In genomic region chr20:32718749-32719348, GRCh38 we compare ENCODE assay signal across 16 cellular contexts. TPM values are rescaled to one million over a fixed set of nuclear protein-coding genes. Genes with fewer than 3 reads are reported as not detected.
DNase-seq lines count a peak whose midpoint lies in the region; ATAC-seq and TF ChIP-seq lines count a peak whose summit lies in the region.
"Had no signal": no experiment of that assay in that cellular context is flagged by ENCODE, and none has a peak within 500 bp of the region (broad histone marks: within the 10 kb centered on the region; RNA-seq: fewer than 3 reads in every experiment).

No MANE protein-coding gene starts in this region.

- H3K36me3 ChIP-seq in CD4-positive, alpha-beta memory T cell (ENCODE audit: insufficient read depth, low read length) = peaks cover 9% of the 10 kb centered on the region

- no peaks in the 10 kb centered on the region for H3K9me3 ChIP-seq in CD4-positive, alpha-beta memory T cell (ENCODE audit: control insufficient read depth in 1 of 2, low read length in 2 of 2)
- H3K9me3 ChIP-seq: BLaER1 had no signal

- H3K36me3 Mint-ChIP-seq in activated CD8-positive, alpha-beta T cell treated with anti-CD3 and anti-CD28 coated beads, Interleukin-2, amount 10 ng/mL, durations not matched to agents 7 days and 5 days (ENCODE audit: low read depth) = peaks cover 20% of the 10 kb centered on the region
- peaks cover 13% of the 10 kb centered on the region for H3K36me3 Mint-ChIP-seq in activated CD8-positive, alpha-beta T cell treated with anti-CD3 and anti-CD28 coated beads for 36 hours (ENCODE audit: low read depth)
- H3K36me3 Mint-ChIP-seq in activated T-helper 1 cell treated with anti-CD3 and anti-CD28 coated beads, Interleukin-12 subunit alpha, Interleukin-12 subunit beta, Interleukin-2, Interleukin-4 antibody, amounts not matched to agents 30 ng/mL and 10 ng/mL and 1 ng/mL, durations not matched to agents 14 hours and 24 hours and 36 hours (ENCODE audit: low read depth) = peaks cover 17% of the 10 kb centered on the region
- H3K36me3 Mint-ChIP-seq in CD4-positive, alpha-beta memory T cell = peaks cover 23 to 25% of the 10 kb centered on the region in 2 donors

- H3K4me3 ChIP-seq in CD4-positive, alpha-beta memory T cell (ENCODE audit: low read length in 2 of 2) = no peak overlapping the region
- H3K4me3 ChIP-seq: BLaER1 had no signal

- CTCF ChIA-PET in activated CD8-positive, alpha-beta T cell treated with anti-CD3 and anti-CD28 coated beads, Interleukin-2, amount 10 ng/mL, durations not matched to agents 7 days and 5 days (lab: Charles Lee) = no interaction called here
- CTCF ChIA-PET in activated CD8-positive, alpha-beta T cell treated with anti-CD3 and anti-CD28 coated beads for 36 hours (lab: Charles Lee) = interaction anchor here (1.1 to 1.9 kb wide), 3 partner anchors 16 to 59 kb away, joined by 3 to 4 read pairs (median 4); partner anchors contain the start of gene C20orf203
- CTCF ChIA-PET in CD4-positive, alpha-beta memory T cell (lab: Charles Lee; ENCODE audit: partially characterized antibody) = interaction anchor here (1.0 kb wide), 1 partner anchor 59 kb away, joined by 3 read pairs; no protein-coding TSS in a partner anchor

- H3K9me3 Mint-ChIP-seq in activated CD8-positive, alpha-beta T cell treated with anti-CD3 and anti-CD28 coated beads, Interleukin-2, amount 10 ng/mL, durations not matched to agents 7 days and 5 days (ENCODE audit: insufficient read depth) = no peaks in the 10 kb centered on the region
- H3K9me3 Mint-ChIP-seq in activated CD8-positive, alpha-beta T cell treated with anti-CD3 and anti-CD28 coated beads for 36 hours = no peaks in the 10 kb centered on the region
- no peaks in the 10 kb centered on the region for H3K9me3 Mint-ChIP-seq in activated T-helper 1 cell treated with anti-CD3 and anti-CD28 coated beads, Interleukin-12 subunit alpha, Interleukin-12 subunit beta, Interleukin-2, Interleukin-4 antibody, amounts not matched to agents 30 ng/mL and 10 ng/mL and 1 ng/mL, durations not matched to agents 14 hours and 24 hours and 36 hours
- no peaks in the 10 kb centered on the region for H3K9me3 Mint-ChIP-seq in CD4-positive, alpha-beta memory T cell

- POLR2A ChIA-PET in activated CD8-positive, alpha-beta T cell treated with anti-CD3 and anti-CD28 coated beads, Interleukin-2, amount 10 ng/mL, durations not matched to agents 7 days and 5 days (lab: Charles Lee) = no interaction called here
- POLR2A ChIA-PET in activated CD8-positive, alpha-beta T cell treated with anti-CD3 and anti-CD28 coated beads for 36 hours (lab: Charles Lee) = no interaction called here
- POLR2A ChIA-PET in CD4-positive, alpha-beta memory T cell (lab: Charles Lee; ENCODE audit: partially characterized antibody) = no interaction called here

- intact Hi-C loops in activated CD8-positive, alpha-beta T cell treated with anti-CD3 and anti-CD28 coated beads for 36 hours (cut with micrococcal nuclease) = no loop called here
- intact Hi-C loops in activated T-helper 1 cell treated with anti-CD3 and anti-CD28 coated beads, Interleukin-12 subunit alpha, Interleukin-12 subunit beta, Interleukin-2, Interleukin-4 antibody, amounts not matched to agents 30 ng/mL and 10 ng/mL and 1 ng/mL, durations not matched to agents 14 hours and 24 hours and 36 hours (cut with micrococcal nuclease) = no loop called here
- intact Hi-C loops in CD4-positive, alpha-beta memory T cell (cut with micrococcal nuclease) = no loop called here

- H3K27me3 ChIP-seq in foreskin keratinocyte = no peaks in the 10 kb centered on the region
- H3K27me3 ChIP-seq in CD4-positive, alpha-beta memory T cell (ENCODE audit: insufficient read depth, low read length) = no peaks in the 10 kb centered on the region
- H3K27me3 ChIP-seq: BLaER1 had no signal

- H3K27ac Mint-ChIP-seq in activated CD8-positive, alpha-beta T cell treated with anti-CD3 and anti-CD28 coated beads, Interleukin-2, amount 10 ng/mL, durations not matched to agents 7 days and 5 days = peak overlapping the region; percentile 4
- no peak overlapping the region for H3K27ac Mint-ChIP-seq in activated CD8-positive, alpha-beta T cell treated with anti-CD3 and anti-CD28 coated beads for 36 hours
- peak overlapping the region; percentile 5 for H3K27ac Mint-ChIP-seq in activated T-helper 1 cell treated with anti-CD3 and anti-CD28 coated beads, Interleukin-12 subunit alpha, Interleukin-12 subunit beta, Interleukin-2, Interleukin-4 antibody, amounts not matched to agents 30 ng/mL and 10 ng/mL and 1 ng/mL, durations not matched to agents 14 hours and 24 hours and 36 hours
- peak overlapping the region in 3 of 7 donors; percentile 60 to 81 (median 76) for H3K27ac Mint-ChIP-seq in CD4-positive, alpha-beta memory T cell

- no peak for TF ChIP-seq CTCF in activated CD8-positive, alpha-beta T cell treated with anti-CD3 and anti-CD28 coated beads for 36 hours (IDR thresholded peaks at IDR 0.05)
- no peak for TF ChIP-seq CTCF in foreskin keratinocyte (conservative IDR thresholded peaks at IDR 0.05)

- no peaks in the 10 kb centered on the region for H3K27me3 Mint-ChIP-seq in activated CD8-positive, alpha-beta T cell treated with anti-CD3 and anti-CD28 coated beads, Interleukin-2, amount 10 ng/mL, durations not matched to agents 7 days and 5 days (ENCODE audit: low read depth)
- H3K27me3 Mint-ChIP-seq in activated CD8-positive, alpha-beta T cell treated with anti-CD3 and anti-CD28 coated beads for 36 hours = no peaks in the 10 kb centered on the region
- no peaks in the 10 kb centered on the region for H3K27me3 Mint-ChIP-seq in activated T-helper 1 cell treated with anti-CD3 and anti-CD28 coated beads, Interleukin-12 subunit alpha, Interleukin-12 subunit beta, Interleukin-2, Interleukin-4 antibody, amounts not matched to agents 30 ng/mL and 10 ng/mL and 1 ng/mL, durations not matched to agents 14 hours and 24 hours and 36 hours (ENCODE audit: insufficient read depth)
- H3K27me3 Mint-ChIP-seq in CD4-positive, alpha-beta memory T cell = no peaks in the 10 kb centered on the region

- no peak overlapping the region for H3K4me3 Mint-ChIP-seq in activated CD8-positive, alpha-beta T cell treated with anti-CD3 and anti-CD28 coated beads, Interleukin-2, amount 10 ng/mL, durations not matched to agents 7 days and 5 days
- no peak overlapping the region for H3K4me3 Mint-ChIP-seq in activated CD8-positive, alpha-beta T cell treated with anti-CD3 and anti-CD28 coated beads for 36 hours
- H3K4me3 Mint-ChIP-seq in activated T-helper 1 cell treated with anti-CD3 and anti-CD28 coated beads, Interleukin-12 subunit alpha, Interleukin-12 subunit beta, Interleukin-2, Interleukin-4 antibody, amounts not matched to agents 30 ng/mL and 10 ng/mL and 1 ng/mL, durations not matched to agents 14 hours and 24 hours and 36 hours = no peak overlapping the region
- H3K4me3 Mint-ChIP-seq in CD4-positive, alpha-beta memory T cell = peak overlapping the region in 1 of 8 donors; percentile 43

- no peak for ATAC-seq in activated CD8-positive, alpha-beta T cell treated with anti-CD3 and anti-CD28 coated beads, Interleukin-2, amount 10 ng/mL, durations not matched to agents 7 days and 5 days
- ATAC-seq in activated CD8-positive, alpha-beta T cell treated with anti-CD3 and anti-CD28 coated beads for 36 hours = no peak
- no peak for ATAC-seq in HG03442 (IDR thresholded peaks at IDR 0.05; ENCODE audit: unreplicated experiment)
- no peak for ATAC-seq in foreskin keratinocyte

- no peaks in the 10 kb centered on the region for H3K4me1 ChIP-seq in foreskin keratinocyte
- no peaks in the 10 kb centered on the region for H3K4me1 ChIP-seq in CD4-positive, alpha-beta memory T cell (ENCODE audit: insufficient read depth, low read length)
- H3K4me1 ChIP-seq: BLaER1 had no signal

- DNase-seq in activated CD8-positive, alpha-beta T cell treated with anti-CD3 and anti-CD28 coated beads, Interleukin-2, amount 10 ng/mL, durations not matched to agents 7 days and 5 days = no peak
- no peak for DNase-seq in activated CD8-positive, alpha-beta T cell treated with anti-CD3 and anti-CD28 coated beads for 36 hours
- no peak for DNase-seq in activated T-helper 1 cell treated with anti-CD3 and anti-CD28 coated beads, Interleukin-12 subunit alpha, Interleukin-12 subunit beta, Interleukin-2, Interleukin-4 antibody, amounts not matched to agents 30 ng/mL and 10 ng/mL and 1 ng/mL, durations not matched to agents 14 hours and 24 hours and 36 hours (ENCODE audit: low spot score)
- DNase-seq in islet precursor cell (peak; percentile 57), foreskin keratinocyte (no peak)
- no peak for DNase-seq in CD4-positive, alpha-beta memory T cell
- DNase-seq: DMS 273 treated with DMSO at 0.1 percent for 48 hours, HCEC 1CT, NCI-H1417, NCI-H187 treated with DMSO at 0.1 percent for 48 hours, NCI-H446, NCI-H69, SHP77 treated with DMSO at 0.1 percent for 48 hours had no signal

- H3K4me1 Mint-ChIP-seq in activated CD8-positive, alpha-beta T cell treated with anti-CD3 and anti-CD28 coated beads, Interleukin-2, amount 10 ng/mL, durations not matched to agents 7 days and 5 days (ENCODE audit: low read depth) = no peaks in the 10 kb centered on the region
- H3K4me1 Mint-ChIP-seq in activated CD8-positive, alpha-beta T cell treated with anti-CD3 and anti-CD28 coated beads for 36 hours (ENCODE audit: low read depth) = no peaks in the 10 kb centered on the region
- no peaks in the 10 kb centered on the region for H3K4me1 Mint-ChIP-seq in activated T-helper 1 cell treated with anti-CD3 and anti-CD28 coated beads, Interleukin-12 subunit alpha, Interleukin-12 subunit beta, Interleukin-2, Interleukin-4 antibody, amounts not matched to agents 30 ng/mL and 10 ng/mL and 1 ng/mL, durations not matched to agents 14 hours and 24 hours and 36 hours (ENCODE audit: low read depth)
- peaks cover 0 to 10% (median 0%) of the 10 kb centered on the region in 4 donors for H3K4me1 Mint-ChIP-seq in CD4-positive, alpha-beta memory T cell

- no peak overlapping the region for H3K27ac ChIP-seq in foreskin keratinocyte
- no peak overlapping the region for H3K27ac ChIP-seq in CD4-positive, alpha-beta memory T cell (ENCODE audit: low read depth, low read length)
- H3K27ac ChIP-seq: BLaER1 had no signal

RNA-seq across cellular contexts. Expression of gene COMMD7, which starts 24.4 kb away (rescaled TPM):
- 10 to 100 TPM; 65.5 to 68.4 TPM for total RNA-seq in activated CD8-positive, alpha-beta T cell treated with anti-CD3 and anti-CD28 coated beads, Interleukin-2, amount 10 ng/mL, durations not matched to agents 7 days and 5 days
- total RNA-seq in activated CD8-positive, alpha-beta T cell treated with anti-CD3 and anti-CD28 coated beads for 36 hours = 10 to 100 TPM; 30.7 to 34.0 TPM
- total RNA-seq in activated T-helper 1 cell treated with anti-CD3 and anti-CD28 coated beads, Interleukin-12 subunit alpha, Interleukin-12 subunit beta, Interleukin-2, Interleukin-4 antibody, amounts not matched to agents 30 ng/mL and 10 ng/mL and 1 ng/mL, durations not matched to agents 14 hours and 24 hours and 36 hours = 41.3 and 43.0 TPM in 2 replicates
- total RNA-seq in foreskin keratinocyte = 34.7 and 39.9 TPM in 2 replicates
- polyA plus RNA-seq in foreskin keratinocyte = 44.1 and 49.7 TPM in 2 replicates
- 10 to 100 TPM; 29.6 to 29.7 TPM for total RNA-seq in CD4-positive, alpha-beta memory T cell
- 100 to 1,000 TPM; 105 to 154 TPM for polyA plus RNA-seq in CD4-positive, alpha-beta memory T cell

RNA-seq across cellular contexts. Expression of gene DNMT3B, which starts 43.3 kb away (rescaled TPM):
- total RNA-seq in activated CD8-positive, alpha-beta T cell treated with anti-CD3 and anti-CD28 coated beads, Interleukin-2, amount 10 ng/mL, durations not matched to agents 7 days and 5 days = 10 to 100 TPM in 1 of 2 experiments, 1 to 10 TPM in 1; 9.0 to 10.0 TPM
- 1 to 10 TPM; 2.9 TPM for total RNA-seq in activated CD8-positive, alpha-beta T cell treated with anti-CD3 and anti-CD28 coated beads for 36 hours
- total RNA-seq in activated T-helper 1 cell treated with anti-CD3 and anti-CD28 coated beads, Interleukin-12 subunit alpha, Interleukin-12 subunit beta, Interleukin-2, Interleukin-4 antibody, amounts not matched to agents 30 ng/mL and 10 ng/mL and 1 ng/mL, durations not matched to agents 14 hours and 24 hours and 36 hours = 0.75 and 0.93 TPM in 2 replicates
- 2.6 and 2.7 TPM in 2 replicates for total RNA-seq in foreskin keratinocyte
- polyA plus RNA-seq in foreskin keratinocyte = 0.79 and 1.1 TPM in 2 replicates
- total RNA-seq in CD4-positive, alpha-beta memory T cell = under 1 TPM; 0.38 to 0.47 TPM
- under 1 TPM in 1 of 2 donors, not detected in 1; 0.16 TPM for polyA plus RNA-seq in CD4-positive, alpha-beta memory T cell

RNA-seq across cellular contexts. Expression of gene C20orf203, which starts 45.1 kb away (rescaled TPM):
- under 1 TPM; 0.16 to 0.21 TPM for total RNA-seq in activated CD8-positive, alpha-beta T cell treated with anti-CD3 and anti-CD28 coated beads, Interleukin-2, amount 10 ng/mL, durations not matched to agents 7 days and 5 days
- under 1 TPM; 0.16 to 0.47 TPM for total RNA-seq in activated CD8-positive, alpha-beta T cell treated with anti-CD3 and anti-CD28 coated beads for 36 hours
- total RNA-seq in activated T-helper 1 cell treated with anti-CD3 and anti-CD28 coated beads, Interleukin-12 subunit alpha, Interleukin-12 subunit beta, Interleukin-2, Interleukin-4 antibody, amounts not matched to agents 30 ng/mL and 10 ng/mL and 1 ng/mL, durations not matched to agents 14 hours and 24 hours and 36 hours = not detected in 2 replicates
- not detected in 2 replicates for total RNA-seq in foreskin keratinocyte
- polyA plus RNA-seq in foreskin keratinocyte = not detected in 2 replicates
- under 1 TPM in 1 of 2 experiments, not detected in 1; 0.06 TPM for total RNA-seq in CD4-positive, alpha-beta memory T cell
- not detected for polyA plus RNA-seq in CD4-positive, alpha-beta memory T cell
- total RNA-seq: Daoy had no signal
